14 cellular contexts compared by ENCODE assay signal in the genomic region with DNA sequence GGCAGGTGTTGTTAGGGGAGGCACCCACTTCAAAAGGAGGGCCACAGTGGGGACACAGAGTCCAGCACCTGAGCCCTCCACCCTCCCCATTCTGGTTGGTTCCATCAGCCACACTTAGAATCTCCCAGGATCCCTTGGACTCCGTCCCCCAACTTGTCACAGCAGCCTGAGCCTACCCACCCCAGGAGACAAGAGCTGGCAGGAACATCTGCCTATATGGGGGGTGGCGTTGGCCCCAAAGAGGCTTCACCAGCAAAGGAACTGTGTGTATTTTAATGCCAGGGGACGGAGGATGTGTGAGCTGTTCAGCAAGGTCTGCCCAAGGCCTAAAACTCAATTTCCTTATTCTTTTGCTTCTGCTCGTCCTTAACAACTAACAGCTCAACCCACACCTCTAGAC.
"Had no signal": no experiment of that assay in that cellular context is flagged by ENCODE, and none has a peak within 500 bp of the region (broad histone marks: within the 10 kb centered on the region; RNA-seq: fewer than 3 reads in every experiment).

No MANE protein-coding gene starts in this region.

- H3K4me3 ChIP-seq: mucosa of descending colon had no signal

- ATAC-seq: activated naive CD4-positive, alpha-beta T cell treated with anti-CD3 and anti-CD28 coated beads, Interleukin-2, amount 50 U/mL, for 72 hours; left cardiac atrium; mucosa of descending colon; naive thymus-derived CD8-positive, alpha-beta T cell; stimulated activated naive CD8-positive, alpha-beta T cell treated with anti-CD3 and anti-CD28 coated beads, Interleukin-15, amount 100 ng/mL, for 72 hours had no signal

- DNase-seq: activated CD4-positive, CD25-positive, alpha-beta regulatory T cell; activated effector memory CD4-positive, alpha-beta T cell treated with anti-CD3 and anti-CD28 coated beads, Interleukin-2, amount 50 U/mL, for 16 hours; activated T-cell treated with anti-CD3 and anti-CD28 coated beads, Interleukin-2, amount 50 U/mL, for 1 hour; amygdala; effector CD8-positive, alpha-beta T cell; glutamatergic neuron; left cardiac atrium; mucosa of descending colon; naive thymus-derived CD8-positive, alpha-beta T cell; stimulated activated CD4-positive, alpha-beta T cell treated with anti-CD3 and anti-CD28 coated beads, Interleukin-4, amount 100 ng/mL, for 1 hour; stimulated activated naive CD8-positive, alpha-beta T cell treated with anti-CD3 and anti-CD28 coated beads, Interleukin-15, amount 100 ng/mL, for 72 hours; T-helper 2 cell; trophoblast cell had no signal

- H3K9me3 ChIP-seq: mucosa of descending colon had no signal
